Comparison of ENCODE assay signal across 17 cellular contexts in genomic region chr21:22490044-22490443, GRCh38.
DNase-seq lines count a peak whose midpoint lies in the region; ATAC-seq and TF ChIP-seq lines count a peak whose summit lies in the region.
"Had no signal": no experiment of that assay in that cellular context is flagged by ENCODE, and none has a peak within 500 bp of the region (broad histone marks: within the 10 kb centered on the region; RNA-seq: fewer than 3 reads in every experiment).

No MANE protein-coding gene starts in this region.

- no peak for TF ChIP-seq CTCF in PC-3 (conservative IDR thresholded peaks at IDR 0.05; ENCODE audit: low read depth, low read length)
- TF ChIP-seq CTCF in ovary (IDR thresholded peaks at IDR 0.05) = no peak
- TF ChIP-seq CTCF in heart right ventricle (IDR thresholded peaks at IDR 0.05) = no peak

- H3K4me3 ChIP-seq in PC-3 (ENCODE audit: low read length) (no peak overlapping the region), ovary (no peak overlapping the region), heart right ventricle (no peak overlapping the region)
- H3K4me3 ChIP-seq: GM23338 had no signal

- 62 to 77% (median 71%) methylated on average over 1 of the region's 1 CpG for WGBS in ovary, 3 donors
- WGBS in heart right ventricle, 2 donors = 70 to 80% methylated on average over 1 of the region's 1 CpG

- no peaks in the 10 kb centered on the region for H3K79me2 ChIP-seq in PC-3 (ENCODE audit: low read length)

- BruUV-seq in PC-3 (replicated peaks; lab: Mats Ljungman, UMichigan) = no TSS peak

- no peak overlapping the region for H3K4me2 ChIP-seq in PC-3 (ENCODE audit: low read length)
- H3K4me2 ChIP-seq: GM23338 had no signal

- H4K20me1 ChIP-seq in PC-3 (ENCODE audit: low read length) = no peaks in the 10 kb centered on the region

- H3K27me3 ChIP-seq in PC-3 (ENCODE audit: low read length) (no peaks in the 10 kb centered on the region), ovary (no peaks in the 10 kb centered on the region), heart right ventricle (no peaks in the 10 kb centered on the region)

- no peaks in the 10 kb centered on the region for H3F3A ChIP-seq in PC-3 (ENCODE audit: low read length, unreplicated experiment)

- ATAC-seq in PC-3 (peak; percentile 97), heart right ventricle (no peak), HG02938 (IDR thresholded peaks at IDR 0.05; ENCODE audit: unreplicated experiment) (no peak)
- ATAC-seq: GM23338, HCT116 had no signal

- no peak for TF ChIP-seq EP300 in ovary (IDR thresholded peaks at IDR 0.05)

- intact Hi-C loops in PC-3 (cut with micrococcal nuclease) (loop anchor here (2.0 kb wide), 1 partner anchor 47 kb away; no protein-coding TSS in a partner anchor), ovary (cut with DNase I) (no loop called here), heart right ventricle (cut with DNase I) (no loop called here)

- no peaks in the 10 kb centered on the region for H3K9me3 ChIP-seq in PC-3 (ENCODE audit: low read length)
- H3K9me3 ChIP-seq in ovary = no peaks in the 10 kb centered on the region
- peaks cover 0 to 15% (median 0%) of the 10 kb centered on the region in 11 donors for H3K9me3 ChIP-seq in heart right ventricle

- DNase-seq in HEK293T (ENCODE audit: extremely low spot score) = no peak
- DNase-seq in M059J (ENCODE audit: low read depth) = peak; percentile 2
- DNase-seq in PC-3 = peak; percentile 52
- DNase-seq in ovary = no peak
- no peak for DNase-seq in heart right ventricle
- DNase-seq: C1 segment of cervical spinal cord; Calu3; CD4-positive, alpha-beta memory T cell; COR-L47; DMS79; EL; GF-D8; H9; HFFc6 had no signal

- CTCF ChIA-PET in HEK293T (lab: Yijun Ruan, JAX) = no interaction called here
- CTCF ChIA-PET in PC-3 (lab: Charles Lee) = no interaction called here

- no peak for TF ChIP-seq POLR2A in ovary (IDR thresholded peaks at IDR 0.05)

- H3K4me1 ChIP-seq in PC-3 (ENCODE audit: insufficient read depth, low read length) = peaks cover 4% of the 10 kb centered on the region; the same call in 1 of the 2 replicates
- no peaks in the 10 kb centered on the region for H3K4me1 ChIP-seq in ovary (ENCODE audit: insufficient read depth)
- H3K4me1 ChIP-seq in heart right ventricle = no peaks in the 10 kb centered on the region

- no peaks in the 10 kb centered on the region for H3K9me2 ChIP-seq in PC-3 (replicated peaks; ENCODE audit: low read length)

- H3K9ac ChIP-seq in PC-3 (ENCODE audit: low read length) = no peak overlapping the region

- no peak overlapping the region for H2AFZ ChIP-seq in PC-3 (ENCODE audit: low read length)
- H2AFZ ChIP-seq: GM23338 had no signal

- POLR2A ChIA-PET in HEK293T (lab: Yijun Ruan, JAX) (no interaction called here), PC-3 (lab: Charles Lee; ENCODE audit: unreplicated experiment) (no interaction called here)

- H3K27ac ChIP-seq in PC-3 (ENCODE audit: low read length) (no peak overlapping the region), ovary (no peak overlapping the region), heart right ventricle (no peak overlapping the region)

- H3K36me3 ChIP-seq in PC-3 (ENCODE audit: low read depth, low read length) (no peaks in the 10 kb centered on the region), ovary (no peaks in the 10 kb centered on the region), heart right ventricle (no peaks in the 10 kb centered on the region)

TF ChIP-seq in HEK293T, 16 proteins besides CTCF, POLR2A, EP300 and RAD21:
- TF ChIP-seq ZNF384 (IDR thresholded peaks at IDR 0.05) (no peak), PKNOX1 (IDR thresholded peaks at IDR 0.05) (0 out of 2 replicates have a peak, but pooled peaks have one; percentile 25), SP1 (IDR thresholded peaks at IDR 0.05) (no peak)

Comparison
In these comparisons a context has a peak if more than half of its experiments do, and no peak if none do; other contexts are left out.
1. DNase-seq: peak in M059J (single experiment) and PC-3 (single experiment); none in HEK293T (single experiment), ovary (0 of 5) and heart right ventricle (0 of 2).